In genomic region chr7:18654709-18655108, GRCh38 we compare ENCODE assay signal across 18 cellular contexts.
"Had no signal": no experiment of that assay in that cellular context is flagged by ENCODE, and none has a peak within 500 bp of the region (broad histone marks: within the 10 kb centered on the region; RNA-seq: fewer than 3 reads in every experiment).

No MANE protein-coding gene starts in this region.

- H3K36me3 ChIP-seq: esophagus squamous epithelium, right atrium auricular region, stomach, uterus had no signal

- ATAC-seq: effector memory CD8-positive, alpha-beta T cell; foreskin keratinocyte; mucosa of descending colon; naive thymus-derived CD8-positive, alpha-beta T cell had no signal

- H3K4me1 ChIP-seq: esophagus squamous epithelium, foreskin keratinocyte, right atrium auricular region, uterus had no signal

- FAIRE-seq: small intestine had no signal

- H3K27me3 ChIP-seq: esophagus squamous epithelium, foreskin keratinocyte, hepatocyte, right atrium auricular region, stomach, uterus had no signal

- H3K27ac ChIP-seq: epithelial cell of prostate, esophagus squamous epithelium, foreskin keratinocyte, hepatocyte, right atrium auricular region had no signal

- H3K9me3 ChIP-seq: esophagus squamous epithelium, mucosa of descending colon, right atrium auricular region, stomach, uterus had no signal

- H3K4me3 ChIP-seq: esophagus squamous epithelium, hepatocyte, mucosa of descending colon, right atrium auricular region, stomach, uterus had no signal

- DNase-seq: effector memory CD8-positive, alpha-beta T cell; esophagus squamous epithelium; foreskin keratinocyte; head of caudate nucleus; kidney glomerular epithelial cell; mucosa of descending colon; naive thymus-derived CD8-positive, alpha-beta T cell; posterior cingulate gyrus; small intestine; stimulated activated CD4-positive, alpha-beta T cell treated with anti-CD3 and anti-CD28 coated beads, Interleukin-12 subunit alpha, Interleukin-12 subunit beta, amount 100 ng/mL, for 4 hours; stimulated activated naive CD4-positive, alpha-beta T cell; stomach; substantia nigra; trophoblast cell; uterus had no signal
